ENCODE assay signal across 18 cellular contexts in the genomic region with DNA sequence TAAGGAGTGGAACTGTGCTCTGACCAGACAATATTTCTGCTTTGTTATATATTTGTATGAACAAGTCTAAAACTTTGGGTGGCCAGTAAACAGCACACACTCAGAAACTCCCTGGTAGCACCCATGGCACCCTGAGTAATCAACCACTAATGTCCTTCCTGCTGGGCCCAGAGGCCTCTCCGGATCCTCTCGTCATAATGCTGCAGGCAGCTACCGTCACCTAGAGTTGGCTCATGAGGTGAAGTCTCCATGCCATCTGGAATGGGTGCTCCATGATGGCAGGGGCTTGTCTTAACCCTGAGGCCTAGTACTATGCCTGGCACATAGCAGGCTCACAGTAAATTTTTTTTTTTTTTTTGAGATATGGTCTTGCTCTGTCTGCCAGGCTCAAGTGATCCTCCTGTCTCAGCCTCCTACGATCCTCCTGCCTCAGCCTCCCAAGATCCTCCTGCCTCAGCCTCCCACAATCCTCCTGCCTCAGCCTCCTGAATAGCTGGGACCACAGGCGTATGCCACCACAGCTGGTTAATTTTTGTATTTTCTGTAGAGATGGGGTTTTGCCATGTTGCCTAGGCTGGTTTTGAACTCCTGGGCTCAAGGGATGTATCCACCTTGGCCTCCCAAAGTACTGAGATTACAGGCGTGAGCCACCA. TPM values are rescaled to one million over a fixed set of nuclear protein-coding genes. Genes with fewer than 3 reads are reported as not detected.
DNase-seq lines count a peak whose midpoint lies in the region; ATAC-seq and TF ChIP-seq lines count a peak whose summit lies in the region.
"Had no signal": no experiment of that assay in that cellular context is flagged by ENCODE, and none has a peak within 500 bp of the region (broad histone marks: within the 10 kb centered on the region; RNA-seq: fewer than 3 reads in every experiment).

No MANE protein-coding gene starts in this region.

- H3K27me3 ChIP-seq in gastrocnemius medialis (no peaks in the 10 kb centered on the region), PC-3 (ENCODE audit: low read length) (no peaks in the 10 kb centered on the region)
- H3K27me3 ChIP-seq: cardiac muscle cell had no signal

- H3K4me2 ChIP-seq in PC-3 (ENCODE audit: low read length), result no peak overlapping the region

- CTCF ChIA-PET in activated CD4-positive, alpha-beta memory T cell treated with anti-CD3 and anti-CD28 coated beads for 36 hours (lab: Charles Lee), result interaction anchor here (1.8 kb wide), 1 partner anchor 19 kb away, joined by 7 read pairs; no protein-coding TSS in a partner anchor
- CTCF ChIA-PET in PC-3 (lab: Charles Lee), result no interaction called here

- no peaks in the 10 kb centered on the region for H3K9me2 ChIP-seq in PC-3 (replicated peaks; ENCODE audit: low read length)

- H3K27ac ChIP-seq in gastrocnemius medialis, result peak overlapping the region; percentile 93 to 99 (median 97)
- no peak overlapping the region for H3K27ac ChIP-seq in PC-3 (ENCODE audit: low read length)
- H3K27ac ChIP-seq: 22Rv1, cardiac muscle cell had no signal

- peaks cover 74% of the 10 kb centered on the region for H3K79me2 ChIP-seq in PC-3 (ENCODE audit: low read length)

- H3K9me3 Mint-ChIP-seq in T-helper 1 cell treated with Interleukin-12 subunit alpha and Interleukin-12 subunit beta and Interleukin-4 antibody, amounts not matched to agents 30 μg/mL and 1 μg/mL, for 36 hours, result no peaks in the 10 kb centered on the region
- no peaks in the 10 kb centered on the region for H3K9me3 Mint-ChIP-seq in activated CD4-positive, alpha-beta memory T cell treated with anti-CD3 and anti-CD28 coated beads for 36 hours
- no peaks in the 10 kb centered on the region for H3K9me3 Mint-ChIP-seq in endothelial cell (ENCODE audit: unreplicated experiment)
- H3K9me3 Mint-ChIP-seq: activated B cell treated with CpG ODN at 0.5 μM for 24 hours had no signal

- no peak for ATAC-seq in gastrocnemius medialis
- ATAC-seq in PC-3, result no peak
- no peak for ATAC-seq in GM21737 (IDR thresholded peaks at IDR 0.05; ENCODE audit: unreplicated experiment)
- ATAC-seq in GM21786 (IDR thresholded peaks at IDR 0.05; ENCODE audit: unreplicated experiment), result no peak
- ATAC-seq: right cardiac atrium had no signal

- no peak overlapping the region for H2AFZ ChIP-seq in PC-3 (ENCODE audit: low read length)

- no peak for DNase-seq in T-helper 1 cell
- peak; percentile 9 for DNase-seq in activated CD4-positive, alpha-beta memory T cell treated with anti-CD3 and anti-CD28 coated beads for 36 hours
- no peak for DNase-seq in endothelial cell (ENCODE audit: low spot score)
- DNase-seq in gastrocnemius medialis, result no peak
- DNase-seq in PC-3, result no peak
- DNase-seq: activated gamma-delta T cell treated with Interleukin-2 at 50 U/mL for 16 hours, glutamatergic neuron, IMR-90, NCI-H1105 treated with DMSO at 0.1 percent for 48 hours, NCI-H345, right cardiac atrium had no signal

- no TSS peak for BruUV-seq in PC-3 (replicated peaks; lab: Mats Ljungman, UMichigan)

- in situ Hi-C loops in gastrocnemius medialis (cut with MboI; ENCODE audit: low sequenced_read_pairs in 4 of 4), result loop anchor here in 2 of 4 donors (5.0 to 10.0 kb wide), 2 partner anchors 53 to 55 kb away; no protein-coding TSS in a partner anchor

- H3K27me3 Mint-ChIP-seq in T-helper 1 cell treated with Interleukin-12 subunit alpha and Interleukin-12 subunit beta and Interleukin-4 antibody, amounts not matched to agents 30 μg/mL and 1 μg/mL, for 36 hours (ENCODE audit: low read depth), result no peaks in the 10 kb centered on the region
- no peaks in the 10 kb centered on the region for H3K27me3 Mint-ChIP-seq in activated CD4-positive, alpha-beta memory T cell treated with anti-CD3 and anti-CD28 coated beads for 36 hours
- H3K27me3 Mint-ChIP-seq in endothelial cell (ENCODE audit: unreplicated experiment), result peaks cover 6% of the 10 kb centered on the region
- H3K27me3 Mint-ChIP-seq: activated B cell treated with CpG ODN at 0.5 μM for 24 hours had no signal

- H3K36me3 ChIP-seq in gastrocnemius medialis, result no peaks in the 10 kb centered on the region
- peaks cover 12% of the 10 kb centered on the region for H3K36me3 ChIP-seq in PC-3 (ENCODE audit: low read depth, low read length)

- H3K4me3 Mint-ChIP-seq in T-helper 1 cell treated with Interleukin-12 subunit alpha and Interleukin-12 subunit beta and Interleukin-4 antibody, amounts not matched to agents 30 μg/mL and 1 μg/mL, for 36 hours, result no peak overlapping the region
- no peak overlapping the region for H3K4me3 Mint-ChIP-seq in activated CD4-positive, alpha-beta memory T cell treated with anti-CD3 and anti-CD28 coated beads for 36 hours
- H3K4me3 Mint-ChIP-seq in endothelial cell (ENCODE audit: unreplicated experiment), result no peak overlapping the region
- H3K4me3 Mint-ChIP-seq: activated B cell treated with CpG ODN at 0.5 μM for 24 hours, CD14-positive monocyte had no signal

- no peak for TF ChIP-seq POLR2A in gastrocnemius medialis (IDR thresholded peaks at IDR 0.05)

- H3F3A ChIP-seq in PC-3 (ENCODE audit: low read length, unreplicated experiment), result no peaks in the 10 kb centered on the region

- POLR2A ChIA-PET in activated CD4-positive, alpha-beta memory T cell treated with anti-CD3 and anti-CD28 coated beads for 36 hours (lab: Charles Lee), result no interaction called here
- POLR2A ChIA-PET in PC-3 (lab: Charles Lee; ENCODE audit: unreplicated experiment), result no interaction called here

- no peaks in the 10 kb centered on the region for H4K20me1 ChIP-seq in PC-3 (ENCODE audit: low read length)

- intact Hi-C loops in activated CD4-positive, alpha-beta memory T cell treated with anti-CD3 and anti-CD28 coated beads for 36 hours (cut with micrococcal nuclease), result no loop called here
- intact Hi-C loops in gastrocnemius medialis (cut with DNase I; ENCODE audit: low total_unique reads) (loop anchor here (2.0 kb wide), 1 partner anchor 43 kb away; no protein-coding TSS in a partner anchor), PC-3 (cut with micrococcal nuclease) (no loop called here)

- H3K4me1 ChIP-seq in gastrocnemius medialis (peaks cover 50 to 62% of the 10 kb centered on the region in 2 donors), PC-3 (ENCODE audit: insufficient read depth, low read length) (peaks cover 51% of the 10 kb centered on the region)

- H3K4me3 ChIP-seq in gastrocnemius medialis, result no peak overlapping the region
- no peak overlapping the region for H3K4me3 ChIP-seq in PC-3 (ENCODE audit: low read length)
- H3K4me3 ChIP-seq: cardiac muscle cell had no signal

- TF ChIP-seq CTCF in endothelial cell (IDR thresholded peaks at IDR 0.05; ENCODE audit: unreplicated experiment) (no peak), gastrocnemius medialis (IDR thresholded peaks at IDR 0.05 in 4 of 5, conservative IDR thresholded peaks at IDR 0.05 in 1 of 5) (no peak), PC-3 (conservative IDR thresholded peaks at IDR 0.05; ENCODE audit: low read depth, low read length) (no peak)

- peak overlapping the region; percentile 77 for H3K27ac Mint-ChIP-seq in T-helper 1 cell treated with Interleukin-12 subunit alpha and Interleukin-12 subunit beta and Interleukin-4 antibody, amounts not matched to agents 30 μg/mL and 1 μg/mL, for 36 hours
- H3K27ac Mint-ChIP-seq in activated CD4-positive, alpha-beta memory T cell treated with anti-CD3 and anti-CD28 coated beads for 36 hours, result peak overlapping the region; percentile 53
- H3K27ac Mint-ChIP-seq in endothelial cell (ENCODE audit: unreplicated experiment), result peak overlapping the region; percentile 18
- H3K27ac Mint-ChIP-seq: activated B cell treated with CpG ODN at 0.5 μM for 24 hours had no signal

- H3K9ac ChIP-seq in PC-3 (ENCODE audit: low read length), result no peak overlapping the region

- peaks cover 17% of the 10 kb centered on the region for H3K36me3 Mint-ChIP-seq in T-helper 1 cell treated with Interleukin-12 subunit alpha and Interleukin-12 subunit beta and Interleukin-4 antibody, amounts not matched to agents 30 μg/mL and 1 μg/mL, for 36 hours (ENCODE audit: low read depth)
- H3K36me3 Mint-ChIP-seq in activated CD4-positive, alpha-beta memory T cell treated with anti-CD3 and anti-CD28 coated beads for 36 hours, result peaks cover 28% of the 10 kb centered on the region
- H3K36me3 Mint-ChIP-seq in endothelial cell (ENCODE audit: low read depth, unreplicated experiment), result peaks cover 4% of the 10 kb centered on the region

- H3K4me1 Mint-ChIP-seq in T-helper 1 cell treated with Interleukin-12 subunit alpha and Interleukin-12 subunit beta and Interleukin-4 antibody, amounts not matched to agents 30 μg/mL and 1 μg/mL, for 36 hours (ENCODE audit: low read depth), result peaks cover 57% of the 10 kb centered on the region
- H3K4me1 Mint-ChIP-seq in activated CD4-positive, alpha-beta memory T cell treated with anti-CD3 and anti-CD28 coated beads for 36 hours (ENCODE audit: low read depth), result peaks cover 66% of the 10 kb centered on the region
- H3K4me1 Mint-ChIP-seq in endothelial cell (ENCODE audit: unreplicated experiment), result peaks cover 40% of the 10 kb centered on the region

- H3K9me3 ChIP-seq in gastrocnemius medialis (no peaks in the 10 kb centered on the region), PC-3 (ENCODE audit: low read length) (no peaks in the 10 kb centered on the region)

RNA-seq across cellular contexts. Expression of a gene that starts 3.0 kb away (rescaled TPM):
- total RNA-seq in activated CD4-positive, alpha-beta memory T cell treated with anti-CD3 and anti-CD28 coated beads for 36 hours, result 1 to 10 TPM; 4.4 to 5.9 TPM
- 10.1 TPM for total RNA-seq in endothelial cell (ENCODE audit: unreplicated experiment)
- total RNA-seq in gastrocnemius medialis, result 1 to 10 TPM; 1.3 to 2.9 (median 2.1) TPM
- 14.4 and 25.5 TPM in 2 replicates for total RNA-seq in PC-3 (2014; rRNA removed)

Comparison
In these comparisons a context has a peak if more than half of its experiments do, and no peak if none do; other contexts are left out.
1. H3K27ac Mint-ChIP-seq: peak in every context shown above with its lines; median percentile 77 in T-helper 1 cell treated with Interleukin-12 subunit alpha and Interleukin-12 subunit beta and Interleukin-4 antibody, amounts not matched to agents 30 μg/mL and 1 μg/mL, for 36 hours; 53 in activated CD4-positive, alpha-beta memory T cell treated with anti-CD3 and anti-CD28 coated beads for 36 hours; 18 in endothelial cell.